ENCODE assay signal across 1 cellular context in the genomic region with DNA sequence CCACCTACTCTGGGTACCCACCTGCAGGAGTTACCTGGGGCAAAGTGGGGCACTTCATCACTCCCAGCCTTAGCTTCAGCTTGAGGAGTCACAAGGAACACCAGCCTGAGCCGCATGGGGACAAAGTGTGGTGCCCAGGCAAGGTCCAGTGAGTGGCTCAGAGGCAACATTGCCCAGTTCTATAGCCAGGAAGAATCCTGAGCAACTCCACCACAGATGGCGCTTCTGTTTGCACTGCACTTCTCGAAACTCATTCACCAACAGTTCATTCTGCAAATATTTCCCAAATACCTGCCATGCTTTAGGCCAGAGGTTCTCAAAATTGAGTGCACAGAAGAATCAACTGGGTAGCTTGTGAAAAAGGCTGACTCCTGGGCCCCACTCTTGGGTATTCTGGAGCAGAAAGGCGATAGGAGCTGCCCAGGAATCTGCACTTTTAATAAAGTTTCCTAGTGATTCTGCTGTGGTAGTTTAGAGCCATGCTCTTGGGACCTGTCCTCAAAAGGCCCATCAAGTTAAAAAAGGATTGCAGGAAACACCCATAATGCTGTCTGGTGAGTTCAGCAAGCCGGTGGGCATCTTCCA.
TF ChIP-seq lines count a peak whose summit lies in the region.

No MANE protein-coding gene starts in this region.

TF ChIP-seq in HepG2, 621 proteins besides CTCF, POLR2A, EP300 and RAD21 (continued from another document and continues in another):
- TF ChIP-seq, protein P1, sequence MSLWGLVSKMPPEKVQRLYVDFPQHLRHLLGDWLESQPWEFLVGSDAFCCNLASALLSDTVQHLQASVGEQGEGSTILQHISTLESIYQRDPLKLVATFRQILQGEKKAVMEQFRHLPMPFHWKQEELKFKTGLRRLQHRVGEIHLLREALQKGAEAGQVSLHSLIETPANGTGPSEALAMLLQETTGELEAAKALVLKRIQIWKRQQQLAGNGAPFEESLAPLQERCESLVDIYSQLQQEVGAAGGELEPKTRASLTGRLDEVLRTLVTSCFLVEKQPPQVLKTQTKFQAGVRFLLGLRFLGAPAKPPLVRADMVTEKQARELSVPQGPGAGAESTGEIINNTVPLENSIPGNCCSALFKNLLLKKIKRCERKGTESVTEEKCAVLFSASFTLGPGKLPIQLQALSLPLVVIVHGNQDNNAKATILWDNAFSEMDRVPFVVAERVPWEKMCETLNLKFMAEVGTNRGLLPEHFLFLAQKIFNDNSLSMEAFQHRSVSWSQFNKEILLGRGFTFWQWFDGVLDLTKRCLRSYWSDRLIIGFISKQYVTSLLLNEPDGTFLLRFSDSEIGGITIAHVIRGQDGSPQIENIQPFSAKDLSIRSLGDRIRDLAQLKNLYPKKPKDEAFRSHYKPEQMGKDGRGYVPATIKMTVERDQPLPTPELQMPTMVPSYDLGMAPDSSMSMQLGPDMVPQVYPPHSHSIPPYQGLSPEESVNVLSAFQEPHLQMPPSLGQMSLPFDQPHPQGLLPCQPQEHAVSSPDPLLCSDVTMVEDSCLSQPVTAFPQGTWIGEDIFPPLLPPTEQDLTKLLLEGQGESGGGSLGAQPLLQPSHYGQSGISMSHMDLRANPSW (CRISPR knock-in tag; IDR thresholded peaks at IDR 0.05; ENCODE audit: borderline replicate concordance): no peak
- TF ChIP-seq HOXA3 (CRISPR knock-in tag; IDR thresholded peaks at IDR 0.05): 0 out of 2 replicates have a peak, but pooled peaks have one; percentile 20
- 0 out of 2 replicates have a peak, but pooled peaks have one; percentile 32 for TF ChIP-seq ZNF44 (CRISPR knock-in tag; IDR thresholded peaks at IDR 0.05)
- TF ChIP-seq, protein P2, sequence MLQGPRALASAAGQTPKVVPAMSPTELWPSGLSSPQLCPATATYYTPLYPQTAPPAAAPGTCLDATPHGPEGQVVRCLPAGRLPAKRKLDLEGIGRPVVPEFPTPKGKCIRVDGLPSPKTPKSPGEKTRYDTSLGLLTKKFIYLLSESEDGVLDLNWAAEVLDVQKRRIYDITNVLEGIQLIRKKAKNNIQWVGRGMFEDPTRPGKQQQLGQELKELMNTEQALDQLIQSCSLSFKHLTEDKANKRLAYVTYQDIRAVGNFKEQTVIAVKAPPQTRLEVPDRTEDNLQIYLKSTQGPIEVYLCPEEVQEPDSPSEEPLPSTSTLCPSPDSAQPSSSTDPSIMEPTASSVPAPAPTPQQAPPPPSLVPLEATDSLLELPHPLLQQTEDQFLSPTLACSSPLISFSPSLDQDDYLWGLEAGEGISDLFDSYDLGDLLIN (CRISPR knock-in tag; IDR thresholded peaks at IDR 0.05; ENCODE audit: borderline replicate concordance): no peak
- no peak for TF ChIP-seq HNRNPH1 (optimal IDR thresholded peaks at IDR 0.05; ENCODE audit: low read depth, low read length)
- TF ChIP-seq, protein P3, sequence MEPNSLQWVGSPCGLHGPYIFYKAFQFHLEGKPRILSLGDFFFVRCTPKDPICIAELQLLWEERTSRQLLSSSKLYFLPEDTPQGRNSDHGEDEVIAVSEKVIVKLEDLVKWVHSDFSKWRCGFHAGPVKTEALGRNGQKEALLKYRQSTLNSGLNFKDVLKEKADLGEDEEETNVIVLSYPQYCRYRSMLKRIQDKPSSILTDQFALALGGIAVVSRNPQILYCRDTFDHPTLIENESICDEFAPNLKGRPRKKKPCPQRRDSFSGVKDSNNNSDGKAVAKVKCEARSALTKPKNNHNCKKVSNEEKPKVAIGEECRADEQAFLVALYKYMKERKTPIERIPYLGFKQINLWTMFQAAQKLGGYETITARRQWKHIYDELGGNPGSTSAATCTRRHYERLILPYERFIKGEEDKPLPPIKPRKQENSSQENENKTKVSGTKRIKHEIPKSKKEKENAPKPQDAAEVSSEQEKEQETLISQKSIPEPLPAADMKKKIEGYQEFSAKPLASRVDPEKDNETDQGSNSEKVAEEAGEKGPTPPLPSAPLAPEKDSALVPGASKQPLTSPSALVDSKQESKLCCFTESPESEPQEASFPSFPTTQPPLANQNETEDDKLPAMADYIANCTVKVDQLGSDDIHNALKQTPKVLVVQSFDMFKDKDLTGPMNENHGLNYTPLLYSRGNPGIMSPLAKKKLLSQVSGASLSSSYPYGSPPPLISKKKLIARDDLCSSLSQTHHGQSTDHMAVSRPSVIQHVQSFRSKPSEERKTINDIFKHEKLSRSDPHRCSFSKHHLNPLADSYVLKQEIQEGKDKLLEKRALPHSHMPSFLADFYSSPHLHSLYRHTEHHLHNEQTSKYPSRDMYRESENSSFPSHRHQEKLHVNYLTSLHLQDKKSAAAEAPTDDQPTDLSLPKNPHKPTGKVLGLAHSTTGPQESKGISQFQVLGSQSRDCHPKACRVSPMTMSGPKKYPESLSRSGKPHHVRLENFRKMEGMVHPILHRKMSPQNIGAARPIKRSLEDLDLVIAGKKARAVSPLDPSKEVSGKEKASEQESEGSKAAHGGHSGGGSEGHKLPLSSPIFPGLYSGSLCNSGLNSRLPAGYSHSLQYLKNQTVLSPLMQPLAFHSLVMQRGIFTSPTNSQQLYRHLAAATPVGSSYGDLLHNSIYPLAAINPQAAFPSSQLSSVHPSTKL (CRISPR knock-in tag; IDR thresholded peaks at IDR 0.05): peak; percentile 47
- TF ChIP-seq TP53 (CRISPR knock-in tag; conservative IDR thresholded peaks at IDR 0.05): no peak
- TF ChIP-seq NR1H2 (CRISPR knock-in tag; IDR thresholded peaks at IDR 0.05; ENCODE audit: borderline replicate concordance, low read depth): no peak
- TF ChIP-seq, protein P4, sequence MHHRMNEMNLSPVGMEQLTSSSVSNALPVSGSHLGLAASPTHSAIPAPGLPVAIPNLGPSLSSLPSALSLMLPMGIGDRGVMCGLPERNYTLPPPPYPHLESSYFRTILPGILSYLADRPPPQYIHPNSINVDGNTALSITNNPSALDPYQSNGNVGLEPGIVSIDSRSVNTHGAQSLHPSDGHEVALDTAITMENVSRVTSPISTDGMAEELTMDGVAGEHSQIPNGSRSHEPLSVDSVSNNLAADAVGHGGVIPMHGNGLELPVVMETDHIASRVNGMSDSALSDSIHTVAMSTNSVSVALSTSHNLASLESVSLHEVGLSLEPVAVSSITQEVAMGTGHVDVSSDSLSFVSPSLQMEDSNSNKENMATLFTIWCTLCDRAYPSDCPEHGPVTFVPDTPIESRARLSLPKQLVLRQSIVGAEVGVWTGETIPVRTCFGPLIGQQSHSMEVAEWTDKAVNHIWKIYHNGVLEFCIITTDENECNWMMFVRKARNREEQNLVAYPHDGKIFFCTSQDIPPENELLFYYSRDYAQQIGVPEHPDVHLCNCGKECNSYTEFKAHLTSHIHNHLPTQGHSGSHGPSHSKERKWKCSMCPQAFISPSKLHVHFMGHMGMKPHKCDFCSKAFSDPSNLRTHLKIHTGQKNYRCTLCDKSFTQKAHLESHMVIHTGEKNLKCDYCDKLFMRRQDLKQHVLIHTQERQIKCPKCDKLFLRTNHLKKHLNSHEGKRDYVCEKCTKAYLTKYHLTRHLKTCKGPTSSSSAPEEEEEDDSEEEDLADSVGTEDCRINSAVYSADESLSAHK (CRISPR knock-in tag; IDR thresholded peaks at IDR 0.05; ENCODE audit: borderline replicate concordance): no peak
- no peak for TF ChIP-seq ZNF251 (CRISPR knock-in tag; IDR thresholded peaks at IDR 0.05)
- TF ChIP-seq, protein P5, sequence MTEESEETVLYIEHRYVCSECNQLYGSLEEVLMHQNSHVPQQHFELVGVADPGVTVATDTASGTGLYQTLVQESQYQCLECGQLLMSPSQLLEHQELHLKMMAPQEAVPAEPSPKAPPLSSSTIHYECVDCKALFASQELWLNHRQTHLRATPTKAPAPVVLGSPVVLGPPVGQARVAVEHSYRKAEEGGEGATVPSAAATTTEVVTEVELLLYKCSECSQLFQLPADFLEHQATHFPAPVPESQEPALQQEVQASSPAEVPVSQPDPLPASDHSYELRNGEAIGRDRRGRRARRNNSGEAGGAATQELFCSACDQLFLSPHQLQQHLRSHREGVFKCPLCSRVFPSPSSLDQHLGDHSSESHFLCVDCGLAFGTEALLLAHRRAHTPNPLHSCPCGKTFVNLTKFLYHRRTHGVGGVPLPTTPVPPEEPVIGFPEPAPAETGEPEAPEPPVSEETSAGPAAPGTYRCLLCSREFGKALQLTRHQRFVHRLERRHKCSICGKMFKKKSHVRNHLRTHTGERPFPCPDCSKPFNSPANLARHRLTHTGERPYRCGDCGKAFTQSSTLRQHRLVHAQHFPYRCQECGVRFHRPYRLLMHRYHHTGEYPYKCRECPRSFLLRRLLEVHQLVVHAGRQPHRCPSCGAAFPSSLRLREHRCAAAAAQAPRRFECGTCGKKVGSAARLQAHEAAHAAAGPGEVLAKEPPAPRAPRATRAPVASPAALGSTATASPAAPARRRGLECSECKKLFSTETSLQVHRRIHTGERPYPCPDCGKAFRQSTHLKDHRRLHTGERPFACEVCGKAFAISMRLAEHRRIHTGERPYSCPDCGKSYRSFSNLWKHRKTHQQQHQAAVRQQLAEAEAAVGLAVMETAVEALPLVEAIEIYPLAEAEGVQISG (CRISPR knock-in tag; IDR thresholded peaks at IDR 0.05): peak; percentile 11; the same call in 1 of the 2 replicates
- TF ChIP-seq, protein P6, sequence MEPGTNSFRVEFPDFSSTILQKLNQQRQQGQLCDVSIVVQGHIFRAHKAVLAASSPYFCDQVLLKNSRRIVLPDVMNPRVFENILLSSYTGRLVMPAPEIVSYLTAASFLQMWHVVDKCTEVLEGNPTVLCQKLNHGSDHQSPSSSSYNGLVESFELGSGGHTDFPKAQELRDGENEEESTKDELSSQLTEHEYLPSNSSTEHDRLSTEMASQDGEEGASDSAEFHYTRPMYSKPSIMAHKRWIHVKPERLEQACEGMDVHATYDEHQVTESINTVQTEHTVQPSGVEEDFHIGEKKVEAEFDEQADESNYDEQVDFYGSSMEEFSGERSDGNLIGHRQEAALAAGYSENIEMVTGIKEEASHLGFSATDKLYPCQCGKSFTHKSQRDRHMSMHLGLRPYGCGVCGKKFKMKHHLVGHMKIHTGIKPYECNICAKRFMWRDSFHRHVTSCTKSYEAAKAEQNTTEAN (CRISPR knock-in tag; conservative IDR thresholded peaks at IDR 0.05): 0 out of 2 replicates have a peak, but pooled peaks have one; percentile 46
- TF ChIP-seq KLF13 (CRISPR knock-in tag; IDR thresholded peaks at IDR 0.05): no peak
- no peak for TF ChIP-seq ATF7 (IDR thresholded peaks at IDR 0.05)
- TF ChIP-seq ATF7 (CRISPR knock-in tag; IDR thresholded peaks at IDR 0.05): no peak
- TF ChIP-seq ZNF850 (CRISPR knock-in tag; conservative IDR thresholded peaks at IDR 0.05): no peak
- peak; percentile 12; the same call in 1 of the 2 replicates for TF ChIP-seq FOSL2 (CRISPR knock-in tag; IDR thresholded peaks at IDR 0.05)
- TF ChIP-seq TRIM24 (CRISPR knock-in tag; IDR thresholded peaks at IDR 0.05): no peak
- no peak for TF ChIP-seq SMAD3 (CRISPR knock-in tag; IDR thresholded peaks at IDR 0.05)
- no peak for TF ChIP-seq SUZ12 (IDR thresholded peaks at IDR 0.05; ENCODE audit: low read depth, low read length)
- TF ChIP-seq ZNF326 (CRISPR knock-in tag; IDR thresholded peaks at IDR 0.05; ENCODE audit: borderline replicate concordance): no peak
- peak; percentile 55 for TF ChIP-seq FOXA3 (CRISPR knock-in tag; IDR thresholded peaks at IDR 0.05)
- TF ChIP-seq HDAC2 (CRISPR knock-in tag; IDR thresholded peaks at IDR 0.05): no peak; the same call in 1 of the 2 replicates
- TF ChIP-seq PRPF4 (IDR thresholded peaks at IDR 0.05; ENCODE audit: low read depth, low read length, poor library complexity, severe bottlenecking): no peak
- TF ChIP-seq ZSCAN31 (CRISPR knock-in tag; IDR thresholded peaks at IDR 0.05; ENCODE audit: low read depth): no peak
- TF ChIP-seq NRL (CRISPR knock-in tag; IDR thresholded peaks at IDR 0.05; ENCODE audit: borderline replicate concordance): no peak
- TF ChIP-seq ZNF33A (CRISPR knock-in tag; IDR thresholded peaks at IDR 0.05; ENCODE audit: borderline replicate concordance): no peak
- TF ChIP-seq ZFP36L2 (CRISPR knock-in tag; IDR thresholded peaks at IDR 0.05): no peak
- TF ChIP-seq RFX5 (IDR thresholded peaks at IDR 0.05; ENCODE audit: low read depth, low read length): no peak
- no peak for TF ChIP-seq ZNF17 (CRISPR knock-in tag; IDR thresholded peaks at IDR 0.05)
- no peak for TF ChIP-seq ZNF7 (CRISPR knock-in tag; IDR thresholded peaks at IDR 0.05)
- TF ChIP-seq HNF4A (CRISPR knock-in tag; IDR thresholded peaks at IDR 0.05): no peak
- no peak for TF ChIP-seq ZNF207 (IDR thresholded peaks at IDR 0.05; ENCODE audit: borderline replicate concordance)
- no peak for TF ChIP-seq FOXP1 (IDR thresholded peaks at IDR 0.05)
- TF ChIP-seq FOXP1 (CRISPR knock-in tag; IDR thresholded peaks at IDR 0.05): no peak
- TF ChIP-seq DNMT3B (CRISPR knock-in tag; conservative IDR thresholded peaks at IDR 0.05): no peak
- TF ChIP-seq NCOA2 (CRISPR knock-in tag; IDR thresholded peaks at IDR 0.05): 0 out of 2 replicates have a peak, but pooled peaks have one; percentile 13
- TF ChIP-seq TEAD3 (CRISPR knock-in tag; optimal IDR thresholded peaks at IDR 0.05; ENCODE audit: borderline replicate concordance): peak; percentile 95
- TF ChIP-seq, protein P7, sequence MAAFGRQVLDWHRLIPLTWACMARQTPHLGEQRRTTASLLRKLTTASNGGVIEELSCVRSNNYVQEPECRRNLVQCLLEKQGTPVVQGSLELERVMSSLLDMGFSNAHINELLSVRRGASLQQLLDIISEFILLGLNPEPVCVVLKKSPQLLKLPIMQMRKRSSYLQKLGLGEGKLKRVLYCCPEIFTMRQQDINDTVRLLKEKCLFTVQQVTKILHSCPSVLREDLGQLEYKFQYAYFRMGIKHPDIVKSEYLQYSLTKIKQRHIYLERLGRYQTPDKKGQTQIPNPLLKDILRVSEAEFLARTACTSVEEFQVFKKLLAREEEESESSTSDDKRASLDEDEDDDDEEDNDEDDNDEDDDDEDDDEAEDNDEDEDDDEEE (CRISPR knock-in tag; IDR thresholded peaks at IDR 0.05): no peak
- no peak for TF ChIP-seq ZNF569 (CRISPR knock-in tag; IDR thresholded peaks at IDR 0.05; ENCODE audit: borderline replicate concordance)
- no peak for TF ChIP-seq PHF8 (CRISPR knock-in tag; IDR thresholded peaks at IDR 0.05)
- TF ChIP-seq ZC3H13 (CRISPR knock-in tag; IDR thresholded peaks at IDR 0.05): no peak
- no peak for TF ChIP-seq POLR2AphosphoS2 (IDR thresholded peaks at IDR 0.05; ENCODE audit: low read depth, low read length)
- no peak for TF ChIP-seq CBX2 (IDR thresholded peaks at IDR 0.05; ENCODE audit: low read depth, low read length)
- TF ChIP-seq CBX2 (CRISPR knock-in tag; IDR thresholded peaks at IDR 0.05; ENCODE audit: low read depth): no peak
